Comparison of ENCODE assay signal across 17 cellular contexts in the genomic region with DNA sequence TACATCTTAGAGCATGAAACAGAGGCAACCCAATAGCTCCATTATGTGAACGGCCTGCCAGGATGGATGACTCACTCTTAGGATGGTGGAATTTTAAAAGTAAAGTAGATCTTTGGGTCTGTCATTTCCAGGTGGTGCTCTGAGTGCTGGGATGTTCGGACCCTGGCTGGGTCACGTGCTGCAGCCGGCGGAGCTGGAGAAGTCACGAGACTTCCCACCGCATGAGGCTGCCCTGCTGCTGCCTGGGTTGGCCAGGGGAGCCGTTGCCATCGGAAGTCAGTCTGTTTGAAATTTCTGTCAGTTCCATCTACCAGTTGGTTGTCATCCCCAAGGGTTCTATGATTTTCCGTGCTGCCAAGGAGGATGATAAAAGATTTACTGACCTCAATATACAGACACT.
"Had no signal": no experiment of that assay in that cellular context is flagged by ENCODE, and none has a peak within 500 bp of the region (broad histone marks: within the 10 kb centered on the region; RNA-seq: fewer than 3 reads in every experiment).

No MANE protein-coding gene starts in this region.

- H3K4me3 Mint-ChIP-seq: naive thymus-derived CD8-positive, alpha-beta T cell; stimulated activated memory B cell treated with anti-CD40 and anti-IgM and Interleukin-4, amounts not matched to agents 10 μg/mL and 1 μg/mL and 100 μg/mL, for 72 hours; stimulated activated naive CD8-positive, alpha-beta T cell treated with anti-CD3 and anti-CD28 coated beads, Interleukin-15, Interleukin-2, amounts not matched to agents 100 ng/mL and 50 ng/mL, for 24 hours had no signal

- H3K4me3 ChIP-seq: colonic mucosa, gastroesophageal sphincter, mucosa of descending colon, tibial artery, upper lobe of right lung, vagina had no signal

- H3K4me1 ChIP-seq: colonic mucosa, upper lobe of right lung, vagina had no signal

- H3K36me3 ChIP-seq: colonic mucosa, gastroesophageal sphincter, neutrophil, tibial artery, upper lobe of right lung, vagina had no signal

- H3K27me3 ChIP-seq: colonic mucosa, neutrophil, tibial artery, upper lobe of right lung, vagina had no signal

- DNase-seq: colonic mucosa; dermis blood vessel endothelial cell; glutamatergic neuron; islet precursor cell; mucosa of descending colon; naive thymus-derived CD8-positive, alpha-beta T cell; right cardiac atrium; stimulated activated CD4-positive, alpha-beta T cell treated with anti-CD3 and anti-CD28 coated beads, Interleukin-4, amount 100 ng/mL, for 24 hours; tibial artery; upper lobe of right lung had no signal

- ATAC-seq: esophagus mucosa; gastroesophageal sphincter; left lobe of liver; mucosa of descending colon; naive thymus-derived CD8-positive, alpha-beta T cell; right cardiac atrium; stimulated activated memory B cell treated with anti-CD40 and anti-IgM and Interleukin-4, amounts not matched to agents 10 μg/mL and 1 μg/mL and 100 μg/mL, for 72 hours; upper lobe of right lung had no signal

- H3K9me3 ChIP-seq: colonic mucosa, mucosa of descending colon, neutrophil, upper lobe of right lung, vagina had no signal

- H3K27ac ChIP-seq: colonic mucosa, gastroesophageal sphincter, neutrophil, tibial artery, upper lobe of right lung, vagina had no signal

- H3K27ac Mint-ChIP-seq: naive thymus-derived CD8-positive, alpha-beta T cell; stimulated activated memory B cell treated with anti-CD40 and anti-IgM and Interleukin-4, amounts not matched to agents 10 μg/mL and 1 μg/mL and 100 μg/mL, for 72 hours; stimulated activated naive CD8-positive, alpha-beta T cell treated with anti-CD3 and anti-CD28 coated beads, Interleukin-15, Interleukin-2, amounts not matched to agents 100 ng/mL and 50 ng/mL, for 24 hours had no signal

- H3K36me3 Mint-ChIP-seq: stimulated activated memory B cell treated with anti-CD40 and anti-IgM and Interleukin-4, amounts not matched to agents 10 μg/mL and 1 μg/mL and 100 μg/mL, for 72 hours had no signal
